ENCODE assay signal across 1 cellular context in genomic region chr7:148940702-148941597, GRCh38.
TF ChIP-seq lines count a peak whose summit lies in the region.

No MANE protein-coding gene starts in this region.

TF ChIP-seq in HepG2, 621 proteins besides CTCF, POLR2A, EP300 and RAD21 (continued from another document):
- TF ChIP-seq, protein P1, sequence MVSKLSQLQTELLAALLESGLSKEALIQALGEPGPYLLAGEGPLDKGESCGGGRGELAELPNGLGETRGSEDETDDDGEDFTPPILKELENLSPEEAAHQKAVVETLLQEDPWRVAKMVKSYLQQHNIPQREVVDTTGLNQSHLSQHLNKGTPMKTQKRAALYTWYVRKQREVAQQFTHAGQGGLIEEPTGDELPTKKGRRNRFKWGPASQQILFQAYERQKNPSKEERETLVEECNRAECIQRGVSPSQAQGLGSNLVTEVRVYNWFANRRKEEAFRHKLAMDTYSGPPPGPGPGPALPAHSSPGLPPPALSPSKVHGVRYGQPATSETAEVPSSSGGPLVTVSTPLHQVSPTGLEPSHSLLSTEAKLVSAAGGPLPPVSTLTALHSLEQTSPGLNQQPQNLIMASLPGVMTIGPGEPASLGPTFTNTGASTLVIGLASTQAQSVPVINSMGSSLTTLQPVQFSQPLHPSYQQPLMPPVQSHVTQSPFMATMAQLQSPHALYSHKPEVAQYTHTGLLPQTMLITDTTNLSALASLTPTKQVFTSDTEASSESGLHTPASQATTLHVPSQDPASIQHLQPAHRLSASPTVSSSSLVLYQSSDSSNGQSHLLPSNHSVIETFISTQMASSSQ (IDR thresholded peaks at IDR 0.05; ENCODE audit: low read depth): no peak
- TF ChIP-seq, protein P1 (CRISPR knock-in tag; IDR thresholded peaks at IDR 0.05; ENCODE audit: borderline replicate concordance): no peak
- TF ChIP-seq CCDC6 (CRISPR knock-in tag; IDR thresholded peaks at IDR 0.05) (no peak), RBFOX2 (IDR thresholded peaks at IDR 0.05; ENCODE audit: low read depth, low read length) (peak; percentile 80), MED1 (CRISPR knock-in tag; IDR thresholded peaks at IDR 0.05) (no peak; the same call in 1 of the 2 replicates), DR1 (CRISPR knock-in tag; IDR thresholded peaks at IDR 0.05) (no peak), RBM22 (optimal IDR thresholded peaks at IDR 0.05; ENCODE audit: low read length) (no peak), GATA4 (IDR thresholded peaks at IDR 0.05; ENCODE audit: borderline replicate concordance, low read depth) (no peak), IKZF4 (CRISPR knock-in tag; IDR thresholded peaks at IDR 0.05; ENCODE audit: borderline replicate concordance, low read depth, not compliant biosample characterization) (peak; percentile 68), SRY (CRISPR knock-in tag; IDR thresholded peaks at IDR 0.05) (no peak), ZNF335 (CRISPR knock-in tag; IDR thresholded peaks at IDR 0.05) (peak; percentile 35; the same call in 1 of the 2 replicates), HMGXB4 (CRISPR knock-in tag; IDR thresholded peaks at IDR 0.05; ENCODE audit: borderline replicate concordance in 1 of 2, low read depth in 1 of 2) (peak; percentile 91 to 96; a peak in 3 of 4 replicates), ZNF432 (CRISPR knock-in tag; IDR thresholded peaks at IDR 0.05; ENCODE audit: borderline replicate concordance) (no peak), SETDB1 (CRISPR knock-in tag; IDR thresholded peaks at IDR 0.05; ENCODE audit: borderline replicate concordance) (no peak), ZNF816 (CRISPR knock-in tag; IDR thresholded peaks at IDR 0.05; ENCODE audit: borderline replicate concordance) (no peak), ZNF317 (CRISPR knock-in tag; IDR thresholded peaks at IDR 0.05) (0 out of 2 replicates have a peak, but pooled peaks have one; percentile 59), ZNF232 (CRISPR knock-in tag; IDR thresholded peaks at IDR 0.05; ENCODE audit: borderline replicate concordance) (peak; percentile 79; the same call in 1 of the 2 replicates), ZNF224 (CRISPR knock-in tag; IDR thresholded peaks at IDR 0.05) (no peak), ADNP (CRISPR knock-in tag; IDR thresholded peaks at IDR 0.05) (no peak), EEA1 (CRISPR knock-in tag; IDR thresholded peaks at IDR 0.05; ENCODE audit: borderline replicate concordance) (no peak), ZNF724P (CRISPR knock-in tag; IDR thresholded peaks at IDR 0.05; ENCODE audit: borderline replicate concordance) (0 out of 2 replicates have a peak, but pooled peaks have one; percentile 61), ZSCAN5A (CRISPR knock-in tag; IDR thresholded peaks at IDR 0.05; ENCODE audit: borderline replicate concordance) (0 out of 2 replicates have a peak, but pooled peaks have one; percentile 67), SALL2 (CRISPR knock-in tag; IDR thresholded peaks at IDR 0.05) (peak; percentile 78), NBN (conservative IDR thresholded peaks at IDR 0.05) (no peak), ZKSCAN5 (CRISPR knock-in tag; IDR thresholded peaks at IDR 0.05) (no peak), ZFP37 (CRISPR knock-in tag; IDR thresholded peaks at IDR 0.05; ENCODE audit: borderline replicate concordance) (no peak; the same call in 1 of the 2 replicates), ZNF709 (CRISPR knock-in tag; IDR thresholded peaks at IDR 0.05) (peak; percentile 83; the same call in 1 of the 2 replicates)
- TF ChIP-seq, protein P2, sequence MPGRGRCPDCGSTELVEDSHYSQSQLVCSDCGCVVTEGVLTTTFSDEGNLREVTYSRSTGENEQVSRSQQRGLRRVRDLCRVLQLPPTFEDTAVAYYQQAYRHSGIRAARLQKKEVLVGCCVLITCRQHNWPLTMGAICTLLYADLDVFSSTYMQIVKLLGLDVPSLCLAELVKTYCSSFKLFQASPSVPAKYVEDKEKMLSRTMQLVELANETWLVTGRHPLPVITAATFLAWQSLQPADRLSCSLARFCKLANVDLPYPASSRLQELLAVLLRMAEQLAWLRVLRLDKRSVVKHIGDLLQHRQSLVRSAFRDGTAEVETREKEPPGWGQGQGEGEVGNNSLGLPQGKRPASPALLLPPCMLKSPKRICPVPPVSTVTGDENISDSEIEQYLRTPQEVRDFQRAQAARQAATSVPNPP (CRISPR knock-in tag; IDR thresholded peaks at IDR 0.05): peak; percentile 100
- TF ChIP-seq, protein P3, sequence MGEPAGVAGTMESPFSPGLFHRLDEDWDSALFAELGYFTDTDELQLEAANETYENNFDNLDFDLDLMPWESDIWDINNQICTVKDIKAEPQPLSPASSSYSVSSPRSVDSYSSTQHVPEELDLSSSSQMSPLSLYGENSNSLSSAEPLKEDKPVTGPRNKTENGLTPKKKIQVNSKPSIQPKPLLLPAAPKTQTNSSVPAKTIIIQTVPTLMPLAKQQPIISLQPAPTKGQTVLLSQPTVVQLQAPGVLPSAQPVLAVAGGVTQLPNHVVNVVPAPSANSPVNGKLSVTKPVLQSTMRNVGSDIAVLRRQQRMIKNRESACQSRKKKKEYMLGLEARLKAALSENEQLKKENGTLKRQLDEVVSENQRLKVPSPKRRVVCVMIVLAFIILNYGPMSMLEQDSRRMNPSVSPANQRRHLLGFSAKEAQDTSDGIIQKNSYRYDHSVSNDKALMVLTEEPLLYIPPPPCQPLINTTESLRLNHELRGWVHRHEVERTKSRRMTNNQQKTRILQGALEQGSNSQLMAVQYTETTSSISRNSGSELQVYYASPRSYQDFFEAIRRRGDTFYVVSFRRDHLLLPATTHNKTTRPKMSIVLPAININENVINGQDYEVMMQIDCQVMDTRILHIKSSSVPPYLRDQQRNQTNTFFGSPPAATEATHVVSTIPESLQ (CRISPR knock-in tag; conservative IDR thresholded peaks at IDR 0.05): no peak
- TF ChIP-seq, protein P4, sequence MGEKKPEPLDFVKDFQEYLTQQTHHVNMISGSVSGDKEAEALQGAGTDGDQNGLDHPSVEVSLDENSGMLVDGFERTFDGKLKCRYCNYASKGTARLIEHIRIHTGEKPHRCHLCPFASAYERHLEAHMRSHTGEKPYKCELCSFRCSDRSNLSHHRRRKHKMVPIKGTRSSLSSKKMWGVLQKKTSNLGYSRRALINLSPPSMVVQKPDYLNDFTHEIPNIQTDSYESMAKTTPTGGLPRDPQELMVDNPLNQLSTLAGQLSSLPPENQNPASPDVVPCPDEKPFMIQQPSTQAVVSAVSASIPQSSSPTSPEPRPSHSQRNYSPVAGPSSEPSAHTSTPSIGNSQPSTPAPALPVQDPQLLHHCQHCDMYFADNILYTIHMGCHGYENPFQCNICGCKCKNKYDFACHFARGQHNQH (CRISPR knock-in tag; IDR thresholded peaks at IDR 0.05): no peak
- TF ChIP-seq, protein P5, sequence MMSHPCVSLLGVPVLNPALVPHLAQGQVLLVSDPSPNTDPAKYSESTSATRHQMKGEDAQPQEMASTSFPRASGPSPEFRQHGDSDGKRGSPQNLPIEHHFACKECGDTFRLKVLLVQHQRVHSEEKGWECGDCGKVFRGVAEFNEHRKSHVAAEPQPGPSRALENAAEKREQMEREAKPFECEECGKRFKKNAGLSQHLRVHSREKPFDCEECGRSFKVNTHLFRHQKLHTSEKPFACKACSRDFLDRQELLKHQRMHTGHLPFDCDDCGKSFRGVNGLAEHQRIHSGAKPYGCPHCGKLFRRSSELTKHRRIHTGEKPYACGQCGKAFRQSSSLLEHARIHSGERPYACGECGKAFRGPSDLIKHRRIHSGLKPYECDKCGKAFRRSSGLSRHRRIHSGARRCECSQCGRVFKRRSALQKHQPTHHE (CRISPR knock-in tag; IDR thresholded peaks at IDR 0.05; ENCODE audit: borderline replicate concordance): no peak
